Comparison of ENCODE assay signal across 8 cellular contexts in genomic region chr3:39150803-39151631, GRCh38. TPM values are rescaled to one million over a fixed set of nuclear protein-coding genes. Genes with fewer than 3 reads are reported as not detected.
DNase-seq lines count a peak whose midpoint lies in the region; ATAC-seq and TF ChIP-seq lines count a peak whose summit lies in the region.

No MANE protein-coding gene starts in this region.

- peak overlapping the region; percentile 89 for H3K4me3 ChIP-seq in epithelial cell of proximal tubule (ENCODE audit: low read depth, low read length)

- ATAC-seq in GM18498 (IDR thresholded peaks at IDR 0.05; ENCODE audit: unreplicated experiment) = no peak

- TF ChIP-seq CTCF in epithelial cell of proximal tubule (conservative IDR thresholded peaks at IDR 0.05; ENCODE audit: low read depth, low read length) = no peak

- DNase-seq in COLO829 (ENCODE audit: low spot score) = peak; percentile 91
- DNase-seq in M059J (ENCODE audit: low read depth) = peak; percentile 95
- DNase-seq in activated CD8-positive, alpha-beta memory T cell treated with anti-CD3 and anti-CD28 coated beads for 24 hours = peak; percentile 85
- DNase-seq in epithelial cell of proximal tubule (ENCODE audit: low read depth) = peak; percentile 69
- DNase-seq in midbrain (lab: John Stamatoyannopoulos, UW) = peak; percentile 61
- peak; percentile 47 to 50 for DNase-seq in stimulated activated CD8-positive, alpha-beta memory T cell treated with anti-CD3 and anti-CD28 coated beads, Interleukin-7, amount 100 ng/mL, for 4 hours (ENCODE audit: low read depth in 2 of 2)
- no peak for DNase-seq in NCI-H1092 treated with DMSO at 0.1 percent for 48 hours (lab: John Stamatoyannopoulos, UW)

RNA-seq across cellular contexts. Expression of gene CSRNP1, which starts 2.4 kb away (rescaled TPM):
- 6.0 and 12.6 TPM in 2 replicates for total RNA-seq in M059J (2014; rRNA removed; shearing (Covaris generic))
- 11.5 and 12.7 TPM in 2 replicates for total RNA-seq in epithelial cell of proximal tubule

RNA-seq across cellular contexts. Expression of gene XIRP1, which starts 41.4 kb away (rescaled TPM):
- total RNA-seq in M059J (2014; rRNA removed; shearing (Covaris generic)) = 0.12 and 0.59 TPM in 2 replicates
- 0.12 TPM in 1 of 2 replicates, not detected in the other for total RNA-seq in epithelial cell of proximal tubule

RNA-seq across cellular contexts. Expression of gene TTC21A, which starts 43.5 kb away (rescaled TPM):
- total RNA-seq in M059J (2014; rRNA removed; shearing (Covaris generic)) = 0.10 and 1.4 TPM in 2 replicates
- 0.58 and 0.86 TPM in 2 replicates for total RNA-seq in epithelial cell of proximal tubule

RNA-seq across cellular contexts. Expression of gene GORASP1, which starts 43.6 kb away (rescaled TPM):
- 18.7 and 34.8 TPM in 2 replicates for total RNA-seq in M059J (2014; rRNA removed; shearing (Covaris generic))
- 17.6 and 38.8 TPM in 2 replicates for total RNA-seq in epithelial cell of proximal tubule
